ENCODE assay signal across 23 cellular contexts in genomic region chr2:135582383-135582782, GRCh38.
"Had no signal": no experiment of that assay in that cellular context is flagged by ENCODE, and none has a peak within 500 bp of the region (broad histone marks: within the 10 kb centered on the region; RNA-seq: fewer than 3 reads in every experiment).

No MANE protein-coding gene starts in this region.

- H3K4me3 Mint-ChIP-seq: activated CD8-positive, alpha-beta memory T cell treated with anti-CD3 and anti-CD28 coated beads, Interleukin-2, amount 10 ng/mL, durations not matched to agents 7 days and 5 days; activated naive CD4-positive, alpha-beta T cell treated with anti-CD3 and anti-CD28 coated beads, Interleukin-2, amount 50 U/mL, for 24 hours; activated T-cell treated with anti-CD3 and anti-CD28 coated beads, Interleukin-2, amount 50 U/mL, for 24 hours; activated T-helper 1 cell treated with anti-CD3 and anti-CD28 coated beads, Interleukin-12 subunit alpha, Interleukin-12 subunit beta, Interleukin-2, Interleukin-4 antibody, amounts not matched to agents 30 ng/mL and 10 ng/mL and 1 ng/mL, durations not matched to agents 14 hours and 24 hours and 36 hours; T-helper 1 cell treated with Interleukin-12 subunit alpha and Interleukin-12 subunit beta and Interleukin-4 antibody, amounts not matched to agents 30 μg/mL and 1 μg/mL, for 36 hours had no signal

- H3K27me3 ChIP-seq: SJSA1 had no signal

- ATAC-seq: activated CD8-positive, alpha-beta memory T cell treated with anti-CD3 and anti-CD28 coated beads, Interleukin-2, amount 10 ng/mL, durations not matched to agents 7 days and 5 days; PC-3; SK-N-SH treated with all-trans-retinoic acid at 6 μM for 48 hours had no signal

- H3K4me3 ChIP-seq: SJSA1 had no signal

- H3K27ac ChIP-seq: SJSA1 had no signal

- H3K36me3 Mint-ChIP-seq: activated naive CD4-positive, alpha-beta T cell treated with anti-CD3 and anti-CD28 coated beads, Interleukin-2, amount 50 U/mL, for 24 hours had no signal

- H3K27me3 Mint-ChIP-seq: activated CD8-positive, alpha-beta memory T cell treated with anti-CD3 and anti-CD28 coated beads, Interleukin-2, amount 10 ng/mL, durations not matched to agents 7 days and 5 days; activated naive CD4-positive, alpha-beta T cell treated with anti-CD3 and anti-CD28 coated beads, Interleukin-2, amount 50 U/mL, for 24 hours; activated T-cell treated with anti-CD3 and anti-CD28 coated beads, Interleukin-2, amount 50 U/mL, for 24 hours had no signal

- H3K4me1 Mint-ChIP-seq: activated CD8-positive, alpha-beta memory T cell treated with anti-CD3 and anti-CD28 coated beads, Interleukin-2, amount 10 ng/mL, durations not matched to agents 7 days and 5 days had no signal

- H3K9me3 ChIP-seq: SJSA1 had no signal

- DNase-seq: activated CD4-positive, alpha-beta T cell treated with anti-CD3 and anti-CD28 coated beads for 48 hours; activated CD4-positive, alpha-beta T cell treated with anti-CD3 and anti-CD28 coated beads, Interleukin-2, amount 50 U/mL, for 4 hours; activated CD4-positive, CD25-positive, alpha-beta regulatory T cell treated with anti-CD3 and anti-CD28 coated beads, Interleukin-2, amount 50 U/mL, for 72 hours; activated CD8-positive, alpha-beta memory T cell treated with anti-CD3 and anti-CD28 coated beads, Interleukin-2, amount 10 ng/mL, durations not matched to agents 7 days and 5 days; activated effector memory CD4-positive, alpha-beta T cell treated with Interleukin-2 at 50 U/mL for 16 hours; activated naive CD4-positive, alpha-beta T cell; activated T-cell treated with anti-CD3 and anti-CD28 coated beads, Interleukin-2, amount 50 U/mL, for 24 hours; aorta; central memory CD4-positive, alpha-beta T cell; KG1; NCI-H1105 treated with DMSO at 0.1 percent for 48 hours; NCI-H1436 treated with DMSO at 0.1 percent for 48 hours; NCI-H187; NCI-H2081; NCI-H510A treated with DMSO at 0.1 percent for 48 hours; PC-3; SHP77; T-helper 9 cell had no signal

- H3K4me1 ChIP-seq: SJSA1 had no signal

- H3K27ac Mint-ChIP-seq: activated CD8-positive, alpha-beta memory T cell treated with anti-CD3 and anti-CD28 coated beads, Interleukin-2, amount 10 ng/mL, durations not matched to agents 7 days and 5 days; activated naive CD4-positive, alpha-beta T cell treated with anti-CD3 and anti-CD28 coated beads, Interleukin-2, amount 50 U/mL, for 24 hours; activated T-cell treated with anti-CD3 and anti-CD28 coated beads, Interleukin-2, amount 50 U/mL, for 24 hours; activated T-helper 1 cell treated with anti-CD3 and anti-CD28 coated beads, Interleukin-12 subunit alpha, Interleukin-12 subunit beta, Interleukin-2, Interleukin-4 antibody, amounts not matched to agents 30 ng/mL and 10 ng/mL and 1 ng/mL, durations not matched to agents 14 hours and 24 hours and 36 hours; T-helper 1 cell treated with Interleukin-12 subunit alpha and Interleukin-12 subunit beta and Interleukin-4 antibody, amounts not matched to agents 30 μg/mL and 1 μg/mL, for 36 hours had no signal

- H3K36me3 ChIP-seq: SJSA1 had no signal

- H3K9me3 Mint-ChIP-seq: activated naive CD4-positive, alpha-beta T cell treated with anti-CD3 and anti-CD28 coated beads, Interleukin-2, amount 50 U/mL, for 24 hours; activated T-cell treated with anti-CD3 and anti-CD28 coated beads, Interleukin-2, amount 50 U/mL, for 24 hours; activated T-helper 1 cell treated with anti-CD3 and anti-CD28 coated beads, Interleukin-12 subunit alpha, Interleukin-12 subunit beta, Interleukin-2, Interleukin-4 antibody, amounts not matched to agents 30 ng/mL and 10 ng/mL and 1 ng/mL, durations not matched to agents 14 hours and 24 hours and 36 hours; T-helper 1 cell treated with Interleukin-12 subunit alpha and Interleukin-12 subunit beta and Interleukin-4 antibody, amounts not matched to agents 30 μg/mL and 1 μg/mL, for 36 hours had no signal
